ENCODE assay signal across 1 cellular context in genomic region chr3:4996223-4996765, GRCh38.
A peak's percentile ranks its signal among the peaks of the same experiment; 100 is the strongest.
TF ChIP-seq lines count a peak whose summit lies in the region.

No MANE protein-coding gene starts in this region.

TF ChIP-seq in K562, 482 proteins besides CTCF, POLR2A, EP300 and RAD21 (continued from another document and continues in another):
- TF ChIP-seq NR2C1 (IDR thresholded peaks at IDR 0.05) (no peak), NR2C1 (tag; IDR thresholded peaks at IDR 0.05) (no peak; the same call in 1 of the 2 replicates), ATF7 (IDR thresholded peaks at IDR 0.05) (peak; percentile 84), TAL1 (IDR thresholded peaks at IDR 0.05) (no peak), FOXA3 (CRISPR knock-in tag; conservative IDR thresholded peaks at IDR 0.05 in 1 of 2, IDR thresholded peaks at IDR 0.05 in 1 of 2) (0 out of 4 replicates have a peak, but pooled peaks of 1 of the 2 experiments have one; percentile 4), ZNF395 (CRISPR knock-in tag; IDR thresholded peaks at IDR 0.05) (no peak; the same call in 1 of the 2 replicates), SREBF2 (CRISPR knock-in tag; IDR thresholded peaks at IDR 0.05) (no peak), SIX5 (IDR thresholded peaks at IDR 0.05; ENCODE audit: borderline replicate concordance in 1 of 2, insufficient read depth in 1 of 2, low read depth in 1 of 2, low read length in 2 of 2) (no peak), TRIM28 (IDR thresholded peaks at IDR 0.05) (no peak), BRD9 (IDR thresholded peaks at IDR 0.05; ENCODE audit: low read depth, partially characterized antibody) (no peak), CC2D1A (IDR thresholded peaks at IDR 0.05) (no peak; the same call in 1 of the 2 replicates), ZNF76 (CRISPR knock-in tag; IDR thresholded peaks at IDR 0.05; ENCODE audit: borderline replicate concordance) (no peak; the same call in 1 of the 2 replicates), CTCFL (IDR thresholded peaks at IDR 0.05; ENCODE audit: borderline replicate concordance, insufficient read depth, low read depth, low read length, poor library complexity, severe bottlenecking) (no peak), CBX5 (IDR thresholded peaks at IDR 0.05; ENCODE audit: borderline replicate concordance, low read depth) (no peak), BRF1 (IDR thresholded peaks at IDR 0.05; ENCODE audit: borderline replicate concordance, extremely low read depth, insufficient read length) (no peak), PHF21A (IDR thresholded peaks at IDR 0.05; ENCODE audit: borderline replicate concordance, low read depth) (no peak), SMAD4 (CRISPR knock-in tag; conservative IDR thresholded peaks at IDR 0.05) (no peak; the same call in 1 of the 2 replicates), SFPQ (IDR thresholded peaks at IDR 0.05; ENCODE audit: low read depth, low read length) (no peak), ZNF707 (CRISPR knock-in tag; conservative IDR thresholded peaks at IDR 0.05) (no peak; the same call in 1 of the 2 replicates), STAT5B (CRISPR knock-in tag; IDR thresholded peaks at IDR 0.05) (no peak), ZNF586 (CRISPR knock-in tag; conservative IDR thresholded peaks at IDR 0.05) (no peak), CXXC5 (CRISPR knock-in tag; IDR thresholded peaks at IDR 0.05) (peak; percentile 25), ZNF75A (CRISPR knock-in tag; IDR thresholded peaks at IDR 0.05) (no peak), NR3C1 (CRISPR knock-in tag; IDR thresholded peaks at IDR 0.05) (no peak), E2F3 (CRISPR knock-in tag; IDR thresholded peaks at IDR 0.05) (0 out of 2 replicates have a peak, but pooled peaks have one; percentile 59), ZNF561 (CRISPR knock-in tag; conservative IDR thresholded peaks at IDR 0.05) (no peak; the same call in 1 of the 2 replicates), MTF1 (CRISPR knock-in tag; IDR thresholded peaks at IDR 0.05; ENCODE audit: borderline replicate concordance) (no peak), UBTF (IDR thresholded peaks at IDR 0.05; ENCODE audit: borderline replicate concordance in 1 of 2, low read depth in 2 of 2, low read length in 2 of 2) (0 out of 4 replicates have a peak, but pooled peaks of 1 of the 2 experiments have one; percentile 4), MNT (conservative IDR thresholded peaks at IDR 0.05) (no peak), SPI1 (IDR thresholded peaks at IDR 0.05; ENCODE audit: borderline replicate concordance, low read depth, low read length) (no peak), CTBP1 (IDR thresholded peaks at IDR 0.05; ENCODE audit: borderline replicate concordance) (peak; percentile 40; the same call in 1 of the 2 replicates), ZNF668 (CRISPR knock-in tag; IDR thresholded peaks at IDR 0.05) (no peak), RREB1 (CRISPR knock-in tag; IDR thresholded peaks at IDR 0.05) (0 out of 2 replicates have a peak, but pooled peaks have one; percentile 61), ZNF407 (IDR thresholded peaks at IDR 0.05; ENCODE audit: low read depth) (no peak)
